Comparison of ENCODE assay signal across 7 cellular contexts in genomic region chr2:202194418-202194817, GRCh38.
"Had no signal": no experiment of that assay in that cellular context is flagged by ENCODE, and none has a peak within 500 bp of the region (broad histone marks: within the 10 kb centered on the region; RNA-seq: fewer than 3 reads in every experiment).

No MANE protein-coding gene starts in this region.

- H2AFZ ChIP-seq: GM23248 had no signal

- H3K9me3 ChIP-seq: HAP-1 had no signal

- DNase-seq: GM23248, GOT3, HFFc6, IMR-90 had no signal

- H3K36me3 ChIP-seq: HAP-1 had no signal

- H3K27ac ChIP-seq: GM23248, HL-60 had no signal

- ATAC-seq: HCT116 had no signal

- H3K9ac ChIP-seq: GM23248 had no signal

- H3K4me3 ChIP-seq: GM23248, HAP-1 had no signal
